ENCODE assay signal across 1 cellular context in the genomic region with DNA sequence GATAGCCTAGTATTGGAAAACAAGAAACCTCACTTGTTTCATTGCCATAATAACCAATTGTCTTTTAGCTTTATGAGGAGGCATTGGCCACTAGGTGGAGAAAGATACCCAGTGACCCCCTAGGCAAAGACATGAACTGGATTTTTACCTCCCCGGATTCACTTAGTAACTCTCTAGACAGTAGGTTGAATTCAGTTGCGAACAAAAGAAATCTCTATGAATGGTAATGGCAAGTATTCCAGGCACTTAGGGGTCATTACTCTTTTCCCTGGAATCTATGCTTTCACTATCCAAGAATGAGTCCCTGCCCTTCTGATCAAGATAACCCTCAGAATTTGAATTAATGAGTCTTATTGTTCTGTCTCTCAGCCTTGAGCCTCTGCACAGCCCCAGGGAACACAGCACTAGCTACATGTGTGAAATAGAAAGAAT.
TF ChIP-seq lines count a peak whose summit lies in the region.

No MANE protein-coding gene starts in this region.

TF ChIP-seq in HepG2, 621 proteins besides CTCF, POLR2A, EP300 and RAD21 (continued from another document):
- TF ChIP-seq, protein P1, sequence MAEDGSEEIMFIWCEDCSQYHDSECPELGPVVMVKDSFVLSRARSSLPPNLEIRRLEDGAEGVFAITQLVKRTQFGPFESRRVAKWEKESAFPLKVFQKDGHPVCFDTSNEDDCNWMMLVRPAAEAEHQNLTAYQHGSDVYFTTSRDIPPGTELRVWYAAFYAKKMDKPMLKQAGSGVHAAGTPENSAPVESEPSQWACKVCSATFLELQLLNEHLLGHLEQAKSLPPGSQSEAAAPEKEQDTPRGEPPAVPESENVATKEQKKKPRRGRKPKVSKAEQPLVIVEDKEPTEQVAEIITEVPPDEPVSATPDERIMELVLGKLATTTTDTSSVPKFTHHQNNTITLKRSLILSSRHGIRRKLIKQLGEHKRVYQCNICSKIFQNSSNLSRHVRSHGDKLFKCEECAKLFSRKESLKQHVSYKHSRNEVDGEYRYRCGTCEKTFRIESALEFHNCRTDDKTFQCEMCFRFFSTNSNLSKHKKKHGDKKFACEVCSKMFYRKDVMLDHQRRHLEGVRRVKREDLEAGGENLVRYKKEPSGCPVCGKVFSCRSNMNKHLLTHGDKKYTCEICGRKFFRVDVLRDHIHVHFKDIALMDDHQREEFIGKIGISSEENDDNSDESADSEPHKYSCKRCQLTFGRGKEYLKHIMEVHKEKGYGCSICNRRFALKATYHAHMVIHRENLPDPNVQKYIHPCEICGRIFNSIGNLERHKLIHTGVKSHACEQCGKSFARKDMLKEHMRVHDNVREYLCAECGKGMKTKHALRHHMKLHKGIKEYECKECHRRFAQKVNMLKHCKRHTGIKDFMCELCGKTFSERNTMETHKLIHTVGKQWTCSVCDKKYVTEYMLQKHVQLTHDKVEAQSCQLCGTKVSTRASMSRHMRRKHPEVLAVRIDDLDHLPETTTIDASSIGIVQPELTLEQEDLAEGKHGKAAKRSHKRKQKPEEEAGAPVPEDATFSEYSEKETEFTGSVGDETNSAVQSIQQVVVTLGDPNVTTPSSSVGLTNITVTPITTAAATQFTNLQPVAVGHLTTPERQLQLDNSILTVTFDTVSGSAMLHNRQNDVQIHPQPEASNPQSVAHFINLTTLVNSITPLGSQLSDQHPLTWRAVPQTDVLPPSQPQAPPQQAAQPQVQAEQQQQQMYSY (CRISPR knock-in tag; IDR thresholded peaks at IDR 0.05) = peak; percentile 89
- TF ChIP-seq NCOR1 (IDR thresholded peaks at IDR 0.05; ENCODE audit: borderline replicate concordance, low read length) = no peak
- no peak for TF ChIP-seq BHLHE40 (IDR thresholded peaks at IDR 0.05; ENCODE audit: low read length)
- TF ChIP-seq ZNF329 (CRISPR knock-in tag; IDR thresholded peaks at IDR 0.05; ENCODE audit: low read depth) = no peak
